ENCODE assay signal across 8 cellular contexts in genomic region chr14:51650721-51651387, GRCh38. TPM values are rescaled to one million over a fixed set of nuclear protein-coding genes. Genes with fewer than 3 reads are reported as not detected.
A peak's percentile ranks its signal among the peaks of the same experiment; 100 is the strongest.
DNase-seq lines count a peak whose midpoint lies in the region; ATAC-seq, FAIRE-seq and TF ChIP-seq lines count a peak whose summit lies in the region.

No MANE protein-coding gene starts in this region.

- DNase-seq in ACHN, result peak; percentile 26
- DNase-seq in HFFc6, result no peak
- no peak for DNase-seq in activated naive CD8-positive, alpha-beta T cell treated with anti-CD3 and anti-CD28 coated beads, Interleukin-2, amount 50 U/mL, for 24 hours
- no peak for DNase-seq in NCI-H446 treated with DMSO at 0.1 percent for 48 hours (lab: John Stamatoyannopoulos, UW)
- no peak for DNase-seq in D721Med (ENCODE audit: insufficient read length, low spot score)

- H3K27me3 Mint-ChIP-seq in HFFc6 (ENCODE audit: insufficient read depth), result peaks cover 9% of the 10 kb centered on the region
- peaks cover 24% of the 10 kb centered on the region for H3K27me3 Mint-ChIP-seq in activated naive CD8-positive, alpha-beta T cell treated with anti-CD3 and anti-CD28 coated beads, Interleukin-2, amount 50 U/mL, for 24 hours

- in situ Hi-C loops in ACHN (cut with HindIII; ENCODE audit: low pct_ligation_motif_present, low pct_unique_long_range_greater_than_20kb, low sequenced_read_pairs), result no loop called here

- no peak for TF ChIP-seq CTCF in HFFc6 (IDR thresholded peaks at IDR 0.05)
- no peak for TF ChIP-seq CTCF in D721Med (IDR thresholded peaks at IDR 0.05; ENCODE audit: insufficient read depth, missing control alignments)

- no peak for FAIRE-seq in D721Med (lab: Jason Lieb, UNC)

- no peaks in the 10 kb centered on the region; the same call in 1 of the 2 replicates for H3K9me3 Mint-ChIP-seq in HFFc6
- H3K9me3 Mint-ChIP-seq in activated naive CD8-positive, alpha-beta T cell treated with anti-CD3 and anti-CD28 coated beads, Interleukin-2, amount 50 U/mL, for 24 hours, result no peaks in the 10 kb centered on the region

- no peak for ATAC-seq in activated naive CD8-positive, alpha-beta T cell treated with anti-CD3 and anti-CD28 coated beads, Interleukin-2, amount 50 U/mL, for 24 hours
- no peak for ATAC-seq in GM18498 (IDR thresholded peaks at IDR 0.05; ENCODE audit: unreplicated experiment)

- peak overlapping the region; percentile 95 for H3K27ac Mint-ChIP-seq in HFFc6
- peak overlapping the region; percentile 64 for H3K27ac Mint-ChIP-seq in activated naive CD8-positive, alpha-beta T cell treated with anti-CD3 and anti-CD28 coated beads, Interleukin-2, amount 50 U/mL, for 24 hours

- peak overlapping the region; percentile 77 for H3K4me3 ChIP-seq in iPS-11a (ENCODE audit: low read depth, low read length)
- peak overlapping the region; percentile 66 to 95 (median 78) for H3K4me3 ChIP-seq in skin epidermis

- peaks cover 38% of the 10 kb centered on the region for H3K4me1 Mint-ChIP-seq in HFFc6 (ENCODE audit: low read depth)
- H3K4me1 Mint-ChIP-seq in activated naive CD8-positive, alpha-beta T cell treated with anti-CD3 and anti-CD28 coated beads, Interleukin-2, amount 50 U/mL, for 24 hours, result peaks cover 22% of the 10 kb centered on the region

- H3K27ac ChIP-seq in skin epidermis, result peak overlapping the region; percentile 63 to 100 (median 97)

- peak overlapping the region; percentile 96 for H3K4me3 Mint-ChIP-seq in HFFc6
- peak overlapping the region; percentile 78 for H3K4me3 Mint-ChIP-seq in activated naive CD8-positive, alpha-beta T cell treated with anti-CD3 and anti-CD28 coated beads, Interleukin-2, amount 50 U/mL, for 24 hours

- peaks cover 61% of the 10 kb centered on the region for H3K36me3 Mint-ChIP-seq in HFFc6 (ENCODE audit: low read depth)
- H3K36me3 Mint-ChIP-seq in activated naive CD8-positive, alpha-beta T cell treated with anti-CD3 and anti-CD28 coated beads, Interleukin-2, amount 50 U/mL, for 24 hours (ENCODE audit: low read depth), result no peaks in the 10 kb centered on the region

RNA-seq across cellular contexts. Expression of gene FRMD6, which starts 0.9 kb away (rescaled TPM):
- 100 to 1,000 TPM; 379 to 565 (median 420) TPM for total RNA-seq in HFFc6 (2021; fragmentation: NEBNext Ultra II Directional; extraction: Animal tissue kit (Norgen Biotek cat#: 25700))
